In the genomic region with DNA sequence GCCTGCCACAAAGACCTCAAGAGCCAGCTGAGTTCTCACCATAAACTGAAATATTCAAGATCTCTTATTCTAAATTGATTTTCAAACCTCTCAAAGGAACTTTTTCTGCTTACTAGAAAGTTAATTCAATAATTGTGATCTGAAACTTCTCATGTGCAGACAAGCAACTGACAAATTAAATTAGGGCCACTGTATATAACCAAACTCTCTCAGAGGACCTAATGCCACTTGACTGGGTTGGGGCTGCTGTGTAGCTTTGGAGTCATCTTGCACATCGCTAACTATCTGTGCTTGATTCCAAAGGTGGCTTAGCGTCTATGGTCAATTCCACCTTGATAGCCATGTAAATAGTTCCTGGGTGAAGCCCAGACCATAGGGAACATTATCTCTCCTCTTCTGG, we compare ENCODE assay signal across 1 cellular context.
TF ChIP-seq lines count a peak whose summit lies in the region.

No MANE protein-coding gene starts in this region.

TF ChIP-seq in SK-N-SH, 30 proteins besides CTCF, POLR2A, EP300 and RAD21:
- TF ChIP-seq GATA2 (CRISPR knock-in tag; IDR thresholded peaks at IDR 0.05) (peak; percentile 43), NFIC (IDR thresholded peaks at IDR 0.05; ENCODE audit: borderline replicate concordance) (no peak), JUND (IDR thresholded peaks at IDR 0.05) (no peak)
- TF ChIP-seq, protein P1, sequence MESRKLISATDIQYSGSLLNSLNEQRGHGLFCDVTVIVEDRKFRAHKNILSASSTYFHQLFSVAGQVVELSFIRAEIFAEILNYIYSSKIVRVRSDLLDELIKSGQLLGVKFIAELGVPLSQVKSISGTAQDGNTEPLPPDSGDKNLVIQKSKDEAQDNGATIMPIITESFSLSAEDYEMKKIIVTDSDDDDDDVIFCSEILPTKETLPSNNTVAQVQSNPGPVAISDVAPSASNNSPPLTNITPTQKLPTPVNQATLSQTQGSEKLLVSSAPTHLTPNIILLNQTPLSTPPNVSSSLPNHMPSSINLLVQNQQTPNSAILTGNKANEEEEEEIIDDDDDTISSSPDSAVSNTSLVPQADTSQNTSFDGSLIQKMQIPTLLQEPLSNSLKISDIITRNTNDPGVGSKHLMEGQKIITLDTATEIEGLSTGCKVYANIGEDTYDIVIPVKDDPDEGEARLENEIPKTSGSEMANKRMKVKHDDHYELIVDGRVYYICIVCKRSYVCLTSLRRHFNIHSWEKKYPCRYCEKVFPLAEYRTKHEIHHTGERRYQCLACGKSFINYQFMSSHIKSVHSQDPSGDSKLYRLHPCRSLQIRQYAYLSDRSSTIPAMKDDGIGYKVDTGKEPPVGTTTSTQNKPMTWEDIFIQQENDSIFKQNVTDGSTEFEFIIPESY (IDR thresholded peaks at IDR 0.05; ENCODE audit: borderline replicate concordance, low read depth): no peak
